ENCODE assay signal across 17 cellular contexts in the genomic region with DNA sequence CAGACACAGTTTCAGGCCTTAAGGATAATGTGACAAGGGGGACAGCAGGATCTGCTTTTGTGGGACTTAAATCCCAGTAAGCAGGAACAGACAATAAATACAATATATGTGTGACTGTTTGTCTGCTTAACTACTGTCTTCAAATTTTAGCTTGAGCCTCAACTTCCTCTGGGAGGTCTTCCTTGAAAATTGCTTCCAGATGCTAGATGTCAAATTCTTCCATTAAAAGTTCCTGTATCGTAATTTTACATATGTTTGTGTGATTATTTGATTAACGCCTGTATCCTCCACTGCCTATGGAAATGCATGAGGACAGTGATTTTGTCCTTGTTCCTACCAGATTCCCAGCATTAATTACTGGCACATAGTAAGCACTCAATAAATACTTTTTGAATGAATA.
"Had no signal": no experiment of that assay in that cellular context is flagged by ENCODE, and none has a peak within 500 bp of the region (broad histone marks: within the 10 kb centered on the region; RNA-seq: fewer than 3 reads in every experiment).

No MANE protein-coding gene starts in this region.

- DNase-seq: KBM-7, MG63, NCI-H1092, NCI-H1105 treated with DMSO at 0.1 percent for 48 hours, NCI-H1417 treated with DMSO at 0.1 percent for 48 hours, NCI-H146, NCI-H1694 treated with DMSO at 0.1 percent for 48 hours, NCI-H1930, NCI-H2081, NCI-H2107, NCI-H2227 treated with DMSO at 0.1 percent for 48 hours, NCI-H524 treated with DMSO at 0.1 percent for 48 hours, NCI-H69, NCI-H774, SHP77 had no signal

- H3K36me3 ChIP-seq: MG63 had no signal

- H3K4me3 ChIP-seq: MG63 had no signal

- ATAC-seq: SK-N-SH treated with all-trans-retinoic acid at 6 μM for 48 hours had no signal

- H3K27me3 ChIP-seq: MG63 had no signal

- H3K27ac ChIP-seq: RWPE1 had no signal

- H3K9me3 ChIP-seq: MG63 had no signal
